Comparison of ENCODE assay signal across 25 cellular contexts in the genomic region with DNA sequence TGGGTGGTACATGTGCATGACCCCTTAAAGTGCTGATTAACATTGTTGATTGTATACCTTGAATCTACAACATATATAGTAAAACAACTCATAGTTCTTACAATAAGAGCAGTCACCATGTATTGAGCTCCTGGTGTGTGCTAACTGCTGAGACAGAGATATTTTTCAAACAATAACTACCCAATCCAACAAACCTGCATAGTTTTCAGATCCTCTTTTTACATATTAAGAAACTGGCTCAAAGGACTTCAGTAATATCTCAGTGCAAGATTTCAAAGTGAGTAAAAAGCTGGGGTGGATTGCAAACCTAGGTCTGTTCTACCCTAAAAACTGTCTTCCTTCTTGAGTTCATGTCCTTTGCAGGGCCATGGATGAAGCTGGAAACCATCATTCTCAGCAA.
A peak's percentile ranks its signal among the peaks of the same experiment; 100 is the strongest.
DNase-seq lines count a peak whose midpoint lies in the region; ATAC-seq, FAIRE-seq and TF ChIP-seq lines count a peak whose summit lies in the region.
"Had no signal": no experiment of that assay in that cellular context is flagged by ENCODE, and none has a peak within 500 bp of the region (broad histone marks: within the 10 kb centered on the region; RNA-seq: fewer than 3 reads in every experiment).

No MANE protein-coding gene starts in this region.

- no peak for TF ChIP-seq POLR2A in GM12892 (IDR thresholded peaks at IDR 0.05; ENCODE audit: low read depth, low read length)

- no peak for DNase-seq in GM12892 (ENCODE audit: insufficient read length)
- no peak for DNase-seq in DMS153 treated with DMSO at 0.1 percent for 48 hours (lab: John Stamatoyannopoulos, UW; ENCODE audit: unreplicated experiment)
- DNase-seq in HT-29 (ENCODE audit: low spot score) = no peak
- no peak for DNase-seq in islet precursor cell
- DNase-seq: activated CD4-positive, alpha-beta T cell treated with anti-CD3 and anti-CD28 coated beads for 36 hours; activated CD8-positive, alpha-beta memory T cell treated with anti-CD3 and anti-CD28 coated beads for 24 hours; activated gamma-delta T cell; activated naive CD8-positive, alpha-beta T cell treated with anti-CD3 and anti-CD28 coated beads, Interleukin-2, amount 50 U/mL, for 24 hours; activated T-cell treated with anti-CD3 and anti-CD28 coated beads, Interleukin-2, amount 50 U/mL, for 1 hour; BE2C; DMS79; GF-D8; kidney glomerular epithelial cell; MM.1S; NCI-H526 treated with DMSO at 0.1 percent for 48 hours; spleen; stimulated activated CD4-positive, alpha-beta T cell treated with anti-CD3 and anti-CD28 coated beads, Interleukin-4, amount 100 ng/mL, for 24 hours; stimulated activated naive B cell treated with anti-CD40 and anti-IgM and Interleukin-4, amounts not matched to agents 10 μg/mL and 1 μg/mL and 100 μg/mL, for 72 hours; T-helper 2 cell had no signal

- FAIRE-seq in GM12892 (lab: Jason Lieb, UNC) = peak; percentile 24
- FAIRE-seq: K562 had no signal

- ATAC-seq in GM18867 (IDR thresholded peaks at IDR 0.05; ENCODE audit: unreplicated experiment) (peak; percentile 61), HG02588 (IDR thresholded peaks at IDR 0.05; ENCODE audit: unreplicated experiment) (peak; percentile 58), HG03442 (IDR thresholded peaks at IDR 0.05; ENCODE audit: unreplicated experiment) (peak; percentile 67), GM21737 (IDR thresholded peaks at IDR 0.05; ENCODE audit: unreplicated experiment) (no peak)
- ATAC-seq: activated CD4-positive, alpha-beta T cell treated with anti-CD3 and anti-CD28 coated beads for 36 hours; activated naive CD8-positive, alpha-beta T cell treated with anti-CD3 and anti-CD28 coated beads, Interleukin-2, amount 50 U/mL, for 24 hours; K562; SK-N-SH treated with all-trans-retinoic acid at 6 μM for 48 hours had no signal
